Comparison of ENCODE assay signal across 17 cellular contexts in genomic region chr5:16666140-16666860, GRCh38. TPM values are rescaled to one million over a fixed set of nuclear protein-coding genes. Genes with fewer than 3 reads are reported as not detected.
DNase-seq lines count a peak whose midpoint lies in the region; TF ChIP-seq lines count a peak whose summit lies in the region.
"Had no signal": no experiment of that assay in that cellular context is flagged by ENCODE, and none has a peak within 500 bp of the region (broad histone marks: within the 10 kb centered on the region; RNA-seq: fewer than 3 reads in every experiment).

No MANE protein-coding gene starts in this region.

- H3K36me3 Mint-ChIP-seq in H9 (ENCODE audit: insufficient read depth in 1 of 3, low read depth in 3 of 3) (peaks cover 45 to 71% (median 68%) of the 10 kb centered on the region in 3 experiments; a peak in 6 of 7 replicates), endodermal cell (ENCODE audit: low read depth) (peaks cover 76% of the 10 kb centered on the region)
- H3K36me3 Mint-ChIP-seq in activated T-helper 2 cell treated with anti-CD3 and anti-CD28 coated beads, Interferon-gamma antibody, Interleukin-2, Interleukin-4, amounts not matched to agents 10 μg/mL and 5 μg/mL and 100 μg/mL, durations not matched to agents 14 hours and 24 hours and 36 hours (ENCODE audit: low read depth), result no peaks in the 10 kb centered on the region
- H3K36me3 Mint-ChIP-seq: activated naive CD4-positive, alpha-beta T cell treated with anti-CD3 and anti-CD28 coated beads, Interleukin-2, amount 50 U/mL, for 24 hours had no signal

- WGBS in H9 (ENCODE audit: extremely low coverage, insufficient read length, low lambda C conversion rate), result no CpG with 5 or more reads among the region's 19 CpGs
- 96 to 98% methylated on average over 14 to 19 of the region's 19 CpGs for WGBS in endodermal cell (ENCODE audit: insufficient coverage in 1 of 2, insufficient read length in 1 of 2), 2 experiments

- no peak overlapping the region for H3K18ac ChIP-seq in H9 (ENCODE audit: insufficient read length, low read depth, low read length)

- no peak overlapping the region for H2BK5ac ChIP-seq in H9 (ENCODE audit: insufficient read length, low read length)

- H3T11ph ChIP-seq in H9 (ENCODE audit: low read length), result no peak overlapping the region

- H3K9me3 Mint-ChIP-seq in H9, result no peaks in the 10 kb centered on the region
- no peaks in the 10 kb centered on the region for H3K9me3 Mint-ChIP-seq in activated T-helper 2 cell treated with anti-CD3 and anti-CD28 coated beads, Interferon-gamma antibody, Interleukin-2, Interleukin-4, amounts not matched to agents 10 μg/mL and 5 μg/mL and 100 μg/mL, durations not matched to agents 14 hours and 24 hours and 36 hours
- H3K9me3 Mint-ChIP-seq in endodermal cell, result peaks cover 1% of the 10 kb centered on the region
- H3K9me3 Mint-ChIP-seq: activated naive CD4-positive, alpha-beta T cell treated with anti-CD3 and anti-CD28 coated beads, Interleukin-2, amount 50 U/mL, for 24 hours had no signal

- no peak overlapping the region for H3K4ac ChIP-seq in H9 (ENCODE audit: low read depth, low read length)

- H3K79me2 ChIP-seq in H9 (ENCODE audit: insufficient read depth, low read length) (no peaks in the 10 kb centered on the region), parathyroid adenoma (no peaks in the 10 kb centered on the region)

- no peaks in the 10 kb centered on the region for H3K4me1 Mint-ChIP-seq in H9
- peaks cover 5% of the 10 kb centered on the region for H3K4me1 Mint-ChIP-seq in activated T-helper 2 cell treated with anti-CD3 and anti-CD28 coated beads, Interferon-gamma antibody, Interleukin-2, Interleukin-4, amounts not matched to agents 10 μg/mL and 5 μg/mL and 100 μg/mL, durations not matched to agents 14 hours and 24 hours and 36 hours (ENCODE audit: low read depth)
- peaks cover 5% of the 10 kb centered on the region for H3K4me1 Mint-ChIP-seq in endodermal cell
- H3K4me1 Mint-ChIP-seq: B cell had no signal

- H3K23me2 ChIP-seq in H9 (ENCODE audit: insufficient read length, low read depth, low read length, poor library complexity, severe bottlenecking), result no peaks in the 10 kb centered on the region

- intact Hi-C loops in activated T-helper 2 cell treated with anti-CD3 and anti-CD28 coated beads, Interferon-gamma antibody, Interleukin-2, Interleukin-4, amounts not matched to agents 10 μg/mL and 5 μg/mL and 100 μg/mL, durations not matched to agents 14 hours and 24 hours and 36 hours (cut with micrococcal nuclease), result loop anchor here (10.0 kb wide), 2 partner anchors 111 to 501 kb away; no protein-coding TSS in a partner anchor

- H3K4me2 ChIP-seq in H9 (ENCODE audit: insufficient read depth, insufficient read length, low read length) (no peak overlapping the region), parathyroid adenoma (ENCODE audit: low read length) (peak overlapping the region; percentile 57)

- no peaks in the 10 kb centered on the region for H4K20me1 ChIP-seq in H9 (ENCODE audit: control insufficient read depth, insufficient read depth, insufficient read length)

- H3K36me3 ChIP-seq in right atrium auricular region (no peaks in the 10 kb centered on the region), parathyroid adenoma (ENCODE audit: control insufficient read depth, insufficient read depth, low read length) (no peaks in the 10 kb centered on the region), endodermal cell (ENCODE audit: control insufficient read depth, insufficient read depth, low read length) (peaks cover 79% of the 10 kb centered on the region)

- no peak overlapping the region for H3K9ac ChIP-seq in H9 (ENCODE audit: extremely low read depth, insufficient read length, low read length)
- no peak overlapping the region for H3K9ac ChIP-seq in parathyroid adenoma
- no peak overlapping the region for H3K9ac ChIP-seq in endodermal cell (ENCODE audit: extremely low read depth, low read length, poor library complexity, severe bottlenecking)

- TF ChIP-seq CTCF in H9 (conservative IDR thresholded peaks at IDR 0.05) (no peak), right atrium auricular region (IDR thresholded peaks at IDR 0.05) (no peak), parathyroid adenoma (IDR thresholded peaks at IDR 0.05) (no peak), endodermal cell (conservative IDR thresholded peaks at IDR 0.05) (no peak)

- H3K27ac Mint-ChIP-seq in H9 (peak overlapping the region; percentile 9 to 76 (median 12); a peak in 4 of 7 replicates), endodermal cell (no peak overlapping the region)
- peak overlapping the region; percentile 16 for H3K27ac Mint-ChIP-seq in activated T-helper 2 cell treated with anti-CD3 and anti-CD28 coated beads, Interferon-gamma antibody, Interleukin-2, Interleukin-4, amounts not matched to agents 10 μg/mL and 5 μg/mL and 100 μg/mL, durations not matched to agents 14 hours and 24 hours and 36 hours
- H3K27ac Mint-ChIP-seq: activated naive CD4-positive, alpha-beta T cell treated with anti-CD3 and anti-CD28 coated beads, Interleukin-2, amount 50 U/mL, for 24 hours; B cell; progenitor cell of endocrine pancreas had no signal

- no peaks in the 10 kb centered on the region; the same call in 1 of the 2 replicates for H3K27me3 Mint-ChIP-seq in H9 (ENCODE audit: low read depth)
- H3K27me3 Mint-ChIP-seq in activated T-helper 2 cell treated with anti-CD3 and anti-CD28 coated beads, Interferon-gamma antibody, Interleukin-2, Interleukin-4, amounts not matched to agents 10 μg/mL and 5 μg/mL and 100 μg/mL, durations not matched to agents 14 hours and 24 hours and 36 hours (ENCODE audit: low read depth), result peaks cover 2% of the 10 kb centered on the region
- no peaks in the 10 kb centered on the region for H3K27me3 Mint-ChIP-seq in endodermal cell (ENCODE audit: insufficient read depth)
- H3K27me3 Mint-ChIP-seq: activated naive CD4-positive, alpha-beta T cell treated with anti-CD3 and anti-CD28 coated beads, Interleukin-2, amount 50 U/mL, for 24 hours; B cell; progenitor cell of endocrine pancreas had no signal

- H4K5ac ChIP-seq in H9 (ENCODE audit: insufficient read length, low read depth, low read length), result no peak overlapping the region

- H3K4me3 Mint-ChIP-seq in H9 (no peak overlapping the region), endodermal cell (no peak overlapping the region)
- no peak overlapping the region for H3K4me3 Mint-ChIP-seq in activated T-helper 2 cell treated with anti-CD3 and anti-CD28 coated beads, Interferon-gamma antibody, Interleukin-2, Interleukin-4, amounts not matched to agents 10 μg/mL and 5 μg/mL and 100 μg/mL, durations not matched to agents 14 hours and 24 hours and 36 hours (ENCODE audit: low read depth)
- H3K4me3 Mint-ChIP-seq: activated naive CD4-positive, alpha-beta T cell treated with anti-CD3 and anti-CD28 coated beads, Interleukin-2, amount 50 U/mL, for 24 hours; B cell had no signal

- H3K14ac ChIP-seq in H9 (ENCODE audit: insufficient read depth, low read length), result no peak overlapping the region

- no peak overlapping the region for H3K23ac ChIP-seq in H9 (ENCODE audit: insufficient read length, low read depth, low read length)

- no peak overlapping the region for H2BK15ac ChIP-seq in H9 (ENCODE audit: low read depth, low read length)

- H3K9me3 ChIP-seq in H9 (ENCODE audit: control insufficient read depth, low read depth, low read length) (no peaks in the 10 kb centered on the region), right atrium auricular region (no peaks in the 10 kb centered on the region), parathyroid adenoma (ENCODE audit: control insufficient read depth, low read length) (no peaks in the 10 kb centered on the region), endodermal cell (ENCODE audit: control insufficient read depth, low read length) (no peaks in the 10 kb centered on the region)
- H3K9me3 ChIP-seq: MG63, vagina had no signal

- H3K4me1 ChIP-seq in H9 (ENCODE audit: insufficient read depth, low read length) (no peaks in the 10 kb centered on the region), right atrium auricular region (peaks cover 0 to 21% of the 10 kb centered on the region in 2 donors), parathyroid adenoma (peaks cover 25% of the 10 kb centered on the region), endodermal cell (ENCODE audit: control insufficient read depth, insufficient read depth, low read length) (no peaks in the 10 kb centered on the region)

- DNase-seq in H9 (no peak), right atrium auricular region (ENCODE audit: low spot score) (no peak), endodermal cell (no peak), germinal center (ENCODE audit: low spot score) (no peak), globus pallidus (ENCODE audit: low spot score) (no peak), cortex of kidney (lab: John Stamatoyannopoulos, UW) (no peak)
- DNase-seq in activated T-helper 2 cell treated with anti-CD3 and anti-CD28 coated beads, Interferon-gamma antibody, Interleukin-2, Interleukin-4, amounts not matched to agents 10 μg/mL and 5 μg/mL and 100 μg/mL, durations not matched to agents 14 hours and 24 hours and 36 hours (ENCODE audit: low spot score), result no peak
- DNase-seq: DND-41; mesenchymal stem cell; MG63; NK-92 treated with Interleukin-12 subunit alpha and Interleukin-12 subunit beta, amount 100 ng/mL, for 24 hours; stimulated activated CD4-positive, alpha-beta T cell treated with anti-CD3 and anti-CD28 coated beads, Interleukin-1b, Interleukin-23, amount 100 ng/mL, for 48 hours had no signal

- no peak overlapping the region for H2AFZ ChIP-seq in H9 (ENCODE audit: low read length)
- H2AFZ ChIP-seq in parathyroid adenoma, result peak overlapping the region; percentile 74

- H2AK5ac ChIP-seq in H9 (ENCODE audit: insufficient read length, low read length), result no peak overlapping the region

- H3K27ac ChIP-seq in H9 (ENCODE audit: insufficient read length, low read depth, low read length) (no peak overlapping the region), right atrium auricular region (peak overlapping the region; percentile 23 to 29), parathyroid adenoma (no peak overlapping the region), endodermal cell (ENCODE audit: low read depth, low read length) (no peak overlapping the region)
- H3K27ac ChIP-seq: vagina had no signal

- H3K79me1 ChIP-seq in H9 (ENCODE audit: insufficient read depth, low read depth, low read length, poor library complexity, severe bottlenecking), result no peaks in the 10 kb centered on the region

- H2BK20ac ChIP-seq in H9 (ENCODE audit: low read depth, low read length, poor library complexity, severe bottlenecking), result no peak overlapping the region

- H3K4me3 ChIP-seq in right atrium auricular region, result no peak overlapping the region
- peak overlapping the region; percentile 42 for H3K4me3 ChIP-seq in parathyroid adenoma (ENCODE audit: low read depth, low read length)
- no peak overlapping the region for H3K4me3 ChIP-seq in endodermal cell (ENCODE audit: low read length)
- H3K4me3 ChIP-seq: MG63, vagina had no signal

- no peak overlapping the region for H4K91ac ChIP-seq in H9 (ENCODE audit: insufficient read length, low read depth, low read length)

- H2BK120ac ChIP-seq in H9 (ENCODE audit: low read depth, low read length, poor library complexity, severe bottlenecking), result no peak overlapping the region

- no peak overlapping the region for H2BK12ac ChIP-seq in H9 (ENCODE audit: insufficient read length, low read depth, low read length)

- H3K56ac ChIP-seq in H9 (ENCODE audit: insufficient read length, low read depth, low read length), result no peak overlapping the region

- H3K27me3 ChIP-seq in H9 (ENCODE audit: insufficient read depth, low read length), result no peaks in the 10 kb centered on the region
- no peaks in the 10 kb centered on the region for H3K27me3 ChIP-seq in right atrium auricular region
- no peaks in the 10 kb centered on the region for H3K27me3 ChIP-seq in parathyroid adenoma (ENCODE audit: control insufficient read depth, insufficient read depth, low read length)
- no peaks in the 10 kb centered on the region for H3K27me3 ChIP-seq in endodermal cell (ENCODE audit: control insufficient read depth, insufficient read depth, low read length, poor library complexity, severe bottlenecking)
- H3K27me3 ChIP-seq: MG63, vagina had no signal

- H4K8ac ChIP-seq in H9 (replicated peaks; ENCODE audit: insufficient read length, low read depth, low read length), result no peak overlapping the region

RNA-seq across cellular contexts. Expression of gene RETREG1, which starts 49.5 kb away (rescaled TPM):
- total RNA-seq in H9 (2021) (3.3 and 3.4 TPM in 2 replicates), right atrium auricular region (100 to 1,000 TPM; 102 to 180 TPM), endodermal cell (1 to 10 TPM; 4.1 to 4.3 TPM)
- total RNA-seq in activated T-helper 2 cell treated with anti-CD3 and anti-CD28 coated beads, Interferon-gamma antibody, Interleukin-2, Interleukin-4, amounts not matched to agents 10 μg/mL and 5 μg/mL and 100 μg/mL, durations not matched to agents 14 hours and 24 hours and 36 hours, result 21.9 and 28.0 TPM in 2 replicates
- 1.4 TPM for polyA plus RNA-seq in endodermal cell (2013, experiment 1 of 2)
- polyA plus RNA-seq in endodermal cell (2013, experiment 2 of 2), result 1.2 TPM

Comparison
In these comparisons a context has a peak if more than half of its experiments do, and no peak if none do; other contexts are left out.
1. H3K27ac ChIP-seq: peak in right atrium auricular region (2 of 2); none in H9 (single experiment), parathyroid adenoma (single experiment) and endodermal cell (single experiment).